12 cellular contexts compared by ENCODE assay signal in the genomic region with DNA sequence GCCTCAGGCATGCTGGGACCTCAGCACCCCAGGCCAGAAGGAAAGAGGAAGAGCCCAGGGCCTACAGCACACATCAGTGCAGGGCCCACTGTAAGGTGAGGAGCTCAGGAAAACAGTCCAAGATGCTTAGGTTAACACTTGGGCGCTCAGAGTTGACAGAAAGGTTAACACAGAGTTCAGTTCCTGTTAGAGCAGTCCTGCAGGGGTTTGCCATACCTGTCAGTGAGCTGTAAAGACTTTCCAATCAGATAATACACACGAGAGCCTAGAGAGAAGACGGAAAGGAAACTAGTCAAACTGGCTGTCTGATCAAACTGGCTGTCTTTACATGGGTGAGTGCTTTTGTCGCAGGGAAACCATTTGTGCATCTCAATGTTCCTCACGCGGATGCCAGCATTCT.
DNase-seq lines count a peak whose midpoint lies in the region; ATAC-seq and TF ChIP-seq lines count a peak whose summit lies in the region.
"Had no signal": no experiment of that assay in that cellular context is flagged by ENCODE, and none has a peak within 500 bp of the region (broad histone marks: within the 10 kb centered on the region; RNA-seq: fewer than 3 reads in every experiment).

No MANE protein-coding gene starts in this region.

- H3K27me3 Mint-ChIP-seq in nephron (ENCODE audit: low read depth), result no peaks in the 10 kb centered on the region

- ATAC-seq in Right ventricle myocardium inferior, result no peak
- ATAC-seq in heart left ventricle, result no peak
- ATAC-seq in GM21423 (IDR thresholded peaks at IDR 0.05; ENCODE audit: unreplicated experiment), result no peak

- peak overlapping the region in 2 of 3 experiments; percentile 22 to 83 for H3K27ac Mint-ChIP-seq in nephron

- TF ChIP-seq CTCF in heart left ventricle (IDR thresholded peaks at IDR 0.05) (no peak), nephron (IDR thresholded peaks at IDR 0.05; ENCODE audit: unreplicated experiment in 3 of 3) (no peak), uterus (IDR thresholded peaks at IDR 0.05) (no peak)

- DNase-seq in Right ventricle myocardium inferior (ENCODE audit: missing footprints) (peak; percentile 61), heart left ventricle (no peak), uterus (no peak), NCI-H2171 treated with DMSO at 0.1 percent for 48 hours (lab: John Stamatoyannopoulos, UW) (no peak), NCI-H345 treated with DMSO at 0.1 percent for 48 hours (lab: John Stamatoyannopoulos, UW; ENCODE audit: unreplicated experiment) (no peak)
- DNase-seq: MG63; NCI-H774; stimulated activated naive CD4-positive, alpha-beta T cell treated with Interleukin-2 at 50 U/mL for 16 hours had no signal

- H3K4me1 Mint-ChIP-seq in nephron, result peaks cover 15% of the 10 kb centered on the region

- 46 to 62% (median 54%) methylated on average over 6 of the region's 6 CpGs for WGBS in heart left ventricle, 4 donors
- WGBS in esophagus, 2 donors, result 29 to 36% methylated on average over 6 of the region's 6 CpGs

- H3K4me1 ChIP-seq in heart left ventricle, result peaks cover 0 to 18% (median 0%) of the 10 kb centered on the region in 12 donors
- H3K4me1 ChIP-seq in esophagus (ENCODE audit: control insufficient read depth in 2 of 2, insufficient read depth in 2 of 2, low read length in 1 of 2), result peaks cover 0 to 2% of the 10 kb centered on the region in 2 donors
- no peaks in the 10 kb centered on the region for H3K4me1 ChIP-seq in uterus

- H3K4me3 ChIP-seq in heart left ventricle (no peak overlapping the region), esophagus (ENCODE audit: low read depth in 1 of 2, low read length in 2 of 2) (no peak overlapping the region), uterus (no peak overlapping the region)
- H3K4me3 ChIP-seq: MG63 had no signal

- intact Hi-C loops in Right ventricle myocardium inferior (cut with DNase I), result no loop called here
- intact Hi-C loops in heart left ventricle (cut with DNase I), result no loop called here
- intact Hi-C loops in uterus (cut with DNase I; ENCODE audit: low total_unique reads), result no loop called here

- H3K36me3 Mint-ChIP-seq in nephron (ENCODE audit: low read depth), result no peaks in the 10 kb centered on the region

- H3K27me3 ChIP-seq in heart left ventricle, result no peaks in the 10 kb centered on the region
- no peaks in the 10 kb centered on the region for H3K27me3 ChIP-seq in esophagus (ENCODE audit: control insufficient read depth in 1 of 2, insufficient read depth in 2 of 2, low read length in 2 of 2)
- H3K27me3 ChIP-seq in uterus, result no peaks in the 10 kb centered on the region
- H3K27me3 ChIP-seq: MG63 had no signal

- H3K27ac ChIP-seq in heart left ventricle (peak overlapping the region in 3 of 12 donors; percentile 22 to 73 (median 24)), esophagus (ENCODE audit: low read depth in 2 of 2, low read length in 1 of 2) (peak overlapping the region; percentile 64 to 92), uterus (peak overlapping the region; percentile 18 to 61)

- TF ChIP-seq POLR2A in heart left ventricle (IDR thresholded peaks at IDR 0.05), result no peak
- TF ChIP-seq POLR2A in uterus (IDR thresholded peaks at IDR 0.05), result no peak

- H3K4me3 Mint-ChIP-seq in nephron, result no peak overlapping the region
- H3K4me3 Mint-ChIP-seq: neural crest cell had no signal

- H3K9me3 Mint-ChIP-seq in nephron, result no peaks in the 10 kb centered on the region
- H3K9me3 Mint-ChIP-seq: neural crest cell had no signal

- H3K9me3 ChIP-seq in heart left ventricle (no peaks in the 10 kb centered on the region), esophagus (ENCODE audit: control insufficient read depth in 2 of 2, insufficient read depth in 1 of 2, low read depth in 1 of 2, low read length in 1 of 2) (no peaks in the 10 kb centered on the region), uterus (no peaks in the 10 kb centered on the region)
- H3K9me3 ChIP-seq: MG63 had no signal

- H3K36me3 ChIP-seq in heart left ventricle (no peaks in the 10 kb centered on the region), esophagus (ENCODE audit: control insufficient read depth in 2 of 2, insufficient read depth in 2 of 2, low read length in 1 of 2) (no peaks in the 10 kb centered on the region), uterus (no peaks in the 10 kb centered on the region)
- H3K36me3 ChIP-seq: MG63 had no signal
